3 cellular contexts compared by ENCODE assay signal in the genomic region with DNA sequence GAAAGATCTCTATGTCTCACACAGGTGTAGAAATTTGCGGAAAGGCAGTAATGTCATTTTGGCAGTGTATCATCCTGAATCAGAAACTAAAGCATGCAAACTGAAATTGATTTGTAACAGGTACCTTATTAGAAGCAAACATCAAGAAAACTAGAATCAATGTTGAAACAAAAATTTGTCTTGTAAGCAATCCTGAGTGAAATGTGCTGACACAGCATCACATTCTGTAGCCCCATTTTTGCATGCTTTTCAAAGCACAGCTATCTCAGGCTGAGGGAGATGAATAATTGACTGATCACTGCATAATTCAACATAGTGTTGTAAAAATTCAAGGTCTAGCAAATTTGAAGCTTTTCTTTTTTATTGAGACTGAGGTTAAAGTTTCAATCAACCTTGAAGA.
TF ChIP-seq lines count a peak whose summit lies in the region.

No MANE protein-coding gene starts in this region.

TF ChIP-seq in HepG2, 621 proteins besides CTCF, POLR2A, EP300 and RAD21:
- no peak for TF ChIP-seq U2AF1 (optimal IDR thresholded peaks at IDR 0.05; ENCODE audit: low read depth, low read length)
- TF ChIP-seq, protein P1, sequence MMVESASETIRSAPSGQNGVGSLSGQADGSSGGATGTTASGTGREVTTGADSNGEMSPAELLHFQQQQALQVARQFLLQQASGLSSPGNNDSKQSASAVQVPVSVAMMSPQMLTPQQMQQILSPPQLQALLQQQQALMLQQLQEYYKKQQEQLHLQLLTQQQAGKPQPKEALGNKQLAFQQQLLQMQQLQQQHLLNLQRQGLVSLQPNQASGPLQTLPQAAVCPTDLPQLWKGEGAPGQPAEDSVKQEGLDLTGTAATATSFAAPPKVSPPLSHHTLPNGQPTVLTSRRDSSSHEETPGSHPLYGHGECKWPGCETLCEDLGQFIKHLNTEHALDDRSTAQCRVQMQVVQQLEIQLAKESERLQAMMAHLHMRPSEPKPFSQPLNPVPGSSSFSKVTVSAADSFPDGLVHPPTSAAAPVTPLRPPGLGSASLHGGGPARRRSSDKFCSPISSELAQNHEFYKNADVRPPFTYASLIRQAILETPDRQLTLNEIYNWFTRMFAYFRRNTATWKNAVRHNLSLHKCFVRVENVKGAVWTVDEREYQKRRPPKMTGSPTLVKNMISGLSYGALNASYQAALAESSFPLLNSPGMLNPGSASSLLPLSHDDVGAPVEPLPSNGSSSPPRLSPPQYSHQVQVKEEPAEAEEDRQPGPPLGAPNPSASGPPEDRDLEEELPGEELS (CRISPR knock-in tag; IDR thresholded peaks at IDR 0.05), result no peak
- no peak for TF ChIP-seq FOXA1 (IDR thresholded peaks at IDR 0.05)
- TF ChIP-seq FOXA1 (CRISPR knock-in tag; IDR thresholded peaks at IDR 0.05), result no peak
- TF ChIP-seq PAWR (CRISPR knock-in tag; IDR thresholded peaks at IDR 0.05; ENCODE audit: borderline replicate concordance), result no peak
- TF ChIP-seq ZNF75D (CRISPR knock-in tag; IDR thresholded peaks at IDR 0.05; ENCODE audit: borderline replicate concordance), result no peak
- no peak for TF ChIP-seq HOXA7 (CRISPR knock-in tag; IDR thresholded peaks at IDR 0.05)
- peak; percentile 97 to 99 for TF ChIP-seq MAFK (conservative IDR thresholded peaks at IDR 0.05 in 1 of 2, IDR thresholded peaks at IDR 0.05 in 1 of 2; ENCODE audit: low read length in 2 of 2)
- no peak for TF ChIP-seq ZNF276 (CRISPR knock-in tag; IDR thresholded peaks at IDR 0.05; ENCODE audit: low read depth)
- TF ChIP-seq ZNF768 (CRISPR knock-in tag; IDR thresholded peaks at IDR 0.05), result no peak
- no peak for TF ChIP-seq POLR2AphosphoS2 (IDR thresholded peaks at IDR 0.05; ENCODE audit: low read depth, low read length)
- peak; percentile 98 for TF ChIP-seq MAFF (IDR thresholded peaks at IDR 0.05; ENCODE audit: low read depth, low read length)
- no peak for TF ChIP-seq REPIN1 (CRISPR knock-in tag; IDR thresholded peaks at IDR 0.05; ENCODE audit: borderline replicate concordance, low read depth)
- no peak for TF ChIP-seq NR1H2 (CRISPR knock-in tag; IDR thresholded peaks at IDR 0.05; ENCODE audit: borderline replicate concordance, low read depth)

TF ChIP-seq in K562, 482 proteins besides CTCF, POLR2A, EP300 and RAD21:
- peak; percentile 64 for TF ChIP-seq ZNF316 (IDR thresholded peaks at IDR 0.05)
- TF ChIP-seq MAFG (tag; conservative IDR thresholded peaks at IDR 0.05), result peak; percentile 70; the same call in 1 of the 2 replicates
- peak; percentile 69 for TF ChIP-seq MAFF (IDR thresholded peaks at IDR 0.05; ENCODE audit: low read length)
- no peak for TF ChIP-seq NBN (IDR thresholded peaks at IDR 0.05; ENCODE audit: low read depth)
- TF ChIP-seq ATF2 (CRISPR knock-in tag; IDR thresholded peaks at IDR 0.05), result no peak
- peak; percentile 84 for TF ChIP-seq MAFK (IDR thresholded peaks at IDR 0.05; ENCODE audit: low read length)
- TF ChIP-seq TRIM24 (IDR thresholded peaks at IDR 0.05), result no peak

TF ChIP-seq in endothelial cell of umbilical vein, 7 proteins besides CTCF, POLR2A, EP300 and RAD21:
- TF ChIP-seq POLR2AphosphoS5 (IDR thresholded peaks at IDR 0.05; ENCODE audit: insufficient read depth, low read depth, low read length) (no peak), EZH2 (IDR thresholded peaks at IDR 0.05; ENCODE audit: borderline replicate concordance, low read depth, low read length, severe bottlenecking) (no peak), FOS (IDR thresholded peaks at IDR 0.05; ENCODE audit: borderline replicate concordance, insufficient read depth, low read length) (no peak), JUN (IDR thresholded peaks at IDR 0.05; ENCODE audit: borderline replicate concordance, insufficient read depth, insufficient read length, low read depth) (no peak), MYC (IDR thresholded peaks at IDR 0.05; ENCODE audit: low read depth, low read length) (no peak), GATA2 (IDR thresholded peaks at IDR 0.05; ENCODE audit: insufficient read depth, insufficient read length, low read depth, low read length) (no peak)
- TF ChIP-seq, protein P2, sequence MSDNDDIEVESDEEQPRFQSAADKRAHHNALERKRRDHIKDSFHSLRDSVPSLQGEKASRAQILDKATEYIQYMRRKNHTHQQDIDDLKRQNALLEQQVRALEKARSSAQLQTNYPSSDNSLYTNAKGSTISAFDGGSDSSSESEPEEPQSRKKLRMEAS (IDR thresholded peaks at IDR 0.05; ENCODE audit: insufficient read depth, insufficient read length), result no peak
